Comparison of ENCODE assay signal across 18 cellular contexts in the genomic region with DNA sequence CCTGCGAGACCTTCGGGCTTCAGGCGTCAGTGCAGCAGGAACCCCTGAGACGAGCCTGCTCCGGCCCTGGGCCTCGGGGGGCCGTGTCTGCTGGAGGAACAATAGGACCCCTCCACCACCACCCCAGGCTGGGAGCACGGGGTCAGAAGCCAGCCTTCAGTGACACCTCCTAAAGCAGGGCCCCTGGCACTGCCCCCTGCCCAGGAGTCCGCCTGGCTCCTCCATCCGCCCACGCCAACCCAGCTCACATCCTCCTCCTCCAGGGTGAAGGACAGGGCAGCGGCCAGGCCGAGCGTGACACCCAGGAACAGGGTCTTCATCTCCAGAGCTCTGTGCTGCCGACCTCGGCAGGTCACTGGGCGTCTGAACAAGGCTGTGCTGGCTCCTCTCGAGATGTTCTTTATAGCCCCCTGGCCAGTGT. TPM values are rescaled to one million over a fixed set of nuclear protein-coding genes. Genes with fewer than 3 reads are reported as not detected.
"Had no signal": no experiment of that assay in that cellular context is flagged by ENCODE, and none has a peak within 500 bp of the region (broad histone marks: within the 10 kb centered on the region; RNA-seq: fewer than 3 reads in every experiment).

A gene with protein sequence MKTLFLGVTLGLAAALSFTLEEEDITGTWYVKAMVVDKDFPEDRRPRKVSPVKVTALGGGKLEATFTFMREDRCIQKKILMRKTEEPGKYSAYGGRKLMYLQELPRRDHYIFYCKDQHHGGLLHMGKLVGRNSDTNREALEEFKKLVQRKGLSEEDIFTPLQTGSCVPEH (minus strand): TSS at position 371 of the 421 bp plus-strand sequence. CDS start 51 bp downstream, at position 320.

RNA-seq across cellular contexts. Expression of the gene that starts here (rescaled TPM):
- total RNA-seq: hepatocyte; kidney epithelial cell; left ventricle myocardium inferior; lung microvascular endothelial cell; mucosa of gallbladder; naive thymus-derived CD8-positive, alpha-beta T cell; neural crest cell; omental fat pad; pancreas; psoas muscle; skeletal muscle tissue; smooth muscle cell; temporal lobe; thyroid gland; transverse colon; urinary bladder; vagina had no signal
- polyA plus RNA-seq: heart right ventricle; hepatocyte; naive thymus-derived CD8-positive, alpha-beta T cell; pancreas; psoas muscle; smooth muscle cell; urinary bladder had no signal
